ENCODE assay signal across 11 cellular contexts in the genomic region with DNA sequence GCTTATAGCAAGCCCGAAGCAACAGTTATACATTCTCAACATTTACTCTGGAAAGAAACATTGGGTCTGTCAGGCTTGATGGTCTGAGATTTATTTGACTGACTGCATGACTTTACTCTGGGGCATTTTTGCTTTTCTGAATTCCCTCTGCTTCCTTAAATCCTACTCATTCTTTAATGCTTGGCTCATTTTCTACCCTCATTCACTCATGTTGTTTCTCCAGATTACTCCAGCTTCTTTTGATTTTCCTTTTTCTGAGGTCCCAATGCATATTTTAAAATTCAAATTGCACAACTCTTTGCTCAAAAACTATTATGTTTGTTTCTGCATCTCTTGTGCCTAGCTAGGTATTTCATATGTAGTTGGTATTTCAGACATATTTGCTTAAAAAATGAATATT.
"Had no signal": no experiment of that assay in that cellular context is flagged by ENCODE, and none has a peak within 500 bp of the region (broad histone marks: within the 10 kb centered on the region; RNA-seq: fewer than 3 reads in every experiment).

No MANE protein-coding gene starts in this region.

- FAIRE-seq: H1, H54 had no signal

- H3K9me3 ChIP-seq: HAP-1 had no signal

- H3K27ac Mint-ChIP-seq: GM23338, H9, HFFc6 had no signal

- H3K27ac ChIP-seq: GM23248 had no signal

- H3K9me3 Mint-ChIP-seq: GM23338, H9 had no signal

- H3K4me3 Mint-ChIP-seq: GM23338, H9, HFFc6 had no signal

- H3K4me2 ChIP-seq: GM23338 had no signal

- DNase-seq: GM23248, GOT3, H7, H9, HCEC 1CT, HFFc6 had no signal

- H3K4me1 Mint-ChIP-seq: GM23338, H9 had no signal

- H2AFZ ChIP-seq: GM23248, GM23338 had no signal

- H3K4me1 ChIP-seq: HAP-1 had no signal

- H3K9ac ChIP-seq: GM23248 had no signal

- H3K4me3 ChIP-seq: GM23248, GM23338, HAP-1 had no signal

- ATAC-seq: GM23338, HCT116 had no signal

- H3K36me3 ChIP-seq: HAP-1 had no signal
